29 cellular contexts compared by ENCODE assay signal in genomic region chr9:76884823-76885222, GRCh38.
"Had no signal": no experiment of that assay in that cellular context is flagged by ENCODE, and none has a peak within 500 bp of the region (broad histone marks: within the 10 kb centered on the region; RNA-seq: fewer than 3 reads in every experiment).

No MANE protein-coding gene starts in this region.

- ATAC-seq: activated CD4-positive, alpha-beta T cell treated with anti-CD3 and anti-CD28 coated beads for 36 hours; activated CD8-positive, alpha-beta T cell treated with anti-CD3 and anti-CD28 coated beads for 36 hours had no signal

- H3K27ac ChIP-seq: breast epithelium, KMS-11 had no signal

- H3K4me1 Mint-ChIP-seq: activated CD4-positive, alpha-beta T cell treated with anti-CD3 and anti-CD28 coated beads for 36 hours; activated naive CD4-positive, alpha-beta T cell treated with anti-CD3 and anti-CD28 coated beads, Interleukin-2, amount 50 U/mL, for 24 hours had no signal

- H3K27me3 Mint-ChIP-seq: activated CD8-positive, alpha-beta T cell treated with anti-CD3 and anti-CD28 coated beads for 36 hours had no signal

- H3K9me3 Mint-ChIP-seq: activated CD8-positive, alpha-beta T cell treated with anti-CD3 and anti-CD28 coated beads for 36 hours; activated naive CD4-positive, alpha-beta T cell treated with anti-CD3 and anti-CD28 coated beads, Interleukin-2, amount 50 U/mL, for 24 hours had no signal

- H3K4me1 ChIP-seq: breast epithelium had no signal

- H3K27ac Mint-ChIP-seq: activated CD4-positive, alpha-beta T cell treated with anti-CD3 and anti-CD28 coated beads for 36 hours; activated CD8-positive, alpha-beta T cell treated with anti-CD3 and anti-CD28 coated beads for 36 hours; activated naive CD4-positive, alpha-beta T cell treated with anti-CD3 and anti-CD28 coated beads, Interleukin-2, amount 50 U/mL, for 24 hours had no signal

- H3K27me3 ChIP-seq: breast epithelium, MG63 had no signal

- DNase-seq: activated CD4-positive, alpha-beta T cell treated with anti-CD3 and anti-CD28 coated beads for 36 hours; activated CD4-positive, alpha-beta T cell treated with anti-CD3 and anti-CD28 coated beads, Interleukin-2, amount 50 U/mL, for 1 hour; activated CD4-positive, CD25-positive, alpha-beta regulatory T cell; activated CD8-positive, alpha-beta memory T cell treated with anti-CD3 and anti-CD28 coated beads, Interleukin-2, amount 50 U/mL, for 48 hours; activated CD8-positive, alpha-beta T cell treated with anti-CD3 and anti-CD28 coated beads for 36 hours; activated effector memory CD4-positive, alpha-beta T cell treated with Interleukin-2 at 50 U/mL for 16 hours; activated naive CD4-positive, alpha-beta T cell; activated T-cell treated with anti-CD3 and anti-CD28 coated beads, Interleukin-2, amount 50 U/mL, for 1 hour; aorta; caudate nucleus; MG63; MV-4-11; NCI-H1092 treated with DMSO at 0.1 percent for 48 hours; NCI-H1417 treated with DMSO at 0.1 percent for 48 hours; NCI-H1694; NCI-H2029; NCI-H2107; NCI-H2171 treated with DMSO at 0.1 percent for 48 hours; NCI-H345; NCI-H510A; NCI-H526 treated with DMSO at 0.1 percent for 48 hours; NCI-H82; SIG-M5; T-helper 2 cell; T1000 had no signal

- H3K9ac ChIP-seq: KMS-11 had no signal

- H3K36me3 ChIP-seq: breast epithelium, MG63 had no signal

- H3K4me3 ChIP-seq: breast epithelium, MG63 had no signal

- H3K9me3 ChIP-seq: breast epithelium, MG63 had no signal

- FAIRE-seq: TTC549 had no signal

- H3K4me3 Mint-ChIP-seq: activated CD4-positive, alpha-beta T cell treated with anti-CD3 and anti-CD28 coated beads for 36 hours; activated CD8-positive, alpha-beta T cell treated with anti-CD3 and anti-CD28 coated beads for 36 hours; activated naive CD4-positive, alpha-beta T cell treated with anti-CD3 and anti-CD28 coated beads, Interleukin-2, amount 50 U/mL, for 24 hours had no signal

- H3K36me3 Mint-ChIP-seq: activated naive CD4-positive, alpha-beta T cell treated with anti-CD3 and anti-CD28 coated beads, Interleukin-2, amount 50 U/mL, for 24 hours had no signal

- H3K4me2 ChIP-seq: KMS-11 had no signal
